ENCODE assay signal across 1 cellular context in genomic region chr11:103901656-103902055, GRCh38.
TF ChIP-seq lines count a peak whose summit lies in the region.

No MANE protein-coding gene starts in this region.

TF ChIP-seq in IMR-90, 13 proteins besides CTCF, POLR2A, EP300 and RAD21 (continued from another document):
- TF ChIP-seq USF2 (IDR thresholded peaks at IDR 0.05; ENCODE audit: low read depth, low read length) (no peak), SMC3 (IDR thresholded peaks at IDR 0.05; ENCODE audit: low read depth, low read length) (no peak), CEBPB (IDR thresholded peaks at IDR 0.05; ENCODE audit: low read depth, low read length) (no peak), RCOR1 (IDR thresholded peaks at IDR 0.05; ENCODE audit: insufficient replicate concordance, low read length) (no peak)
- TF ChIP-seq, protein P1, sequence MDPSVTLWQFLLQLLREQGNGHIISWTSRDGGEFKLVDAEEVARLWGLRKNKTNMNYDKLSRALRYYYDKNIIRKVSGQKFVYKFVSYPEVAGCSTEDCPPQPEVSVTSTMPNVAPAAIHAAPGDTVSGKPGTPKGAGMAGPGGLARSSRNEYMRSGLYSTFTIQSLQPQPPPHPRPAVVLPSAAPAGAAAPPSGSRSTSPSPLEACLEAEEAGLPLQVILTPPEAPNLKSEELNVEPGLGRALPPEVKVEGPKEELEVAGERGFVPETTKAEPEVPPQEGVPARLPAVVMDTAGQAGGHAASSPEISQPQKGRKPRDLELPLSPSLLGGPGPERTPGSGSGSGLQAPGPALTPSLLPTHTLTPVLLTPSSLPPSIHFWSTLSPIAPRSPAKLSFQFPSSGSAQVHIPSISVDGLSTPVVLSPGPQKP (IDR thresholded peaks at IDR 0.05; ENCODE audit: borderline replicate concordance, low read depth, low read length), result no peak
